ENCODE assay signal across 8 cellular contexts in genomic region chr11:123707606-123708205, GRCh38. TPM values are rescaled to one million over a fixed set of nuclear protein-coding genes. Genes with fewer than 3 reads are reported as not detected.
DNase-seq lines count a peak whose midpoint lies in the region; ATAC-seq, FAIRE-seq and TF ChIP-seq lines count a peak whose summit lies in the region.

No MANE protein-coding gene starts in this region.

- H3K9me2 ChIP-seq in SK-N-SH, result no peaks in the 10 kb centered on the region

- WGBS in SK-N-SH (ENCODE audit: low lambda C conversion rate), result 4% methylated on average over 8 of the region's 8 CpGs

- TF ChIP-seq POLR2A in gastrocnemius medialis (IDR thresholded peaks at IDR 0.05), result no peak

- peaks cover 0 to 2% of the 10 kb centered on the region in 2 experiments; a peak in 1 of 4 replicates for H3K4me1 ChIP-seq in SK-N-SH (ENCODE audit: control insufficient read depth in 1 of 2, insufficient read depth in 2 of 2, low read depth in 1 of 2, low read length in 1 of 2)
- no peaks in the 10 kb centered on the region for H3K4me1 ChIP-seq in left ventricle myocardium inferior
- H3K4me1 ChIP-seq in gastrocnemius medialis, result no peaks in the 10 kb centered on the region

- intact Hi-C loops in left ventricle myocardium inferior (cut with micrococcal nuclease) (loop anchor here (5.0 kb wide), 2 partner anchors 65 to 125 kb away; no protein-coding TSS in a partner anchor), gastrocnemius medialis (cut with DNase I; ENCODE audit: low total_unique reads) (loop anchor here (1.0 to 5.0 kb wide), 2 partner anchors 66 to 125 kb away; no protein-coding TSS in a partner anchor)

- H3K9me3 Mint-ChIP-seq in activated naive CD8-positive, alpha-beta T cell treated with anti-CD3 and anti-CD28 coated beads, Interleukin-2, amount 10 ng/mL, durations not matched to agents 7 days and 5 days, result no peaks in the 10 kb centered on the region

- no peaks in the 10 kb centered on the region for H3K36me3 Mint-ChIP-seq in activated naive CD8-positive, alpha-beta T cell treated with anti-CD3 and anti-CD28 coated beads, Interleukin-2, amount 10 ng/mL, durations not matched to agents 7 days and 5 days

- H3K9ac ChIP-seq in SK-N-SH, result no peak overlapping the region

- no peaks in the 10 kb centered on the region for H3K79me2 ChIP-seq in SK-N-SH (ENCODE audit: insufficient read depth)

- H3K4me2 ChIP-seq in SK-N-SH, result no peak overlapping the region

- no peak overlapping the region for H3K27ac Mint-ChIP-seq in activated naive CD8-positive, alpha-beta T cell treated with anti-CD3 and anti-CD28 coated beads, Interleukin-2, amount 10 ng/mL, durations not matched to agents 7 days and 5 days

- TF ChIP-seq RAD21 in SK-N-SH (IDR thresholded peaks at IDR 0.05; ENCODE audit: low read length), result peak; percentile 99

- H3K27me3 Mint-ChIP-seq in activated naive CD8-positive, alpha-beta T cell treated with anti-CD3 and anti-CD28 coated beads, Interleukin-2, amount 10 ng/mL, durations not matched to agents 7 days and 5 days, result peaks cover 17% of the 10 kb centered on the region

- no peak overlapping the region for H2AFZ ChIP-seq in SK-N-SH (ENCODE audit: low read depth)

- no peaks in the 10 kb centered on the region for H3K4me1 Mint-ChIP-seq in activated naive CD8-positive, alpha-beta T cell treated with anti-CD3 and anti-CD28 coated beads, Interleukin-2, amount 10 ng/mL, durations not matched to agents 7 days and 5 days

- CTCF ChIA-PET in SK-N-SH (lab: Yijun Ruan, JAX), result interaction anchor here (0.6 to 15.3 kb wide), 47 partner anchors 9 to 229 kb away, joined by 3 to 441 read pairs (median 9); partner anchors contain the start of gene SCN3B

- no peak for TF ChIP-seq EP300 in SK-N-SH (IDR thresholded peaks at IDR 0.05; ENCODE audit: borderline replicate concordance in 1 of 2, low read depth in 1 of 2, low read length in 1 of 2)

- H3K36me3 ChIP-seq in MG63 (no peaks in the 10 kb centered on the region), SK-N-SH (replicated peaks in 1 of 2; ENCODE audit: control insufficient read depth in 1 of 2, insufficient read depth in 2 of 2, low read length in 1 of 2) (no peaks in the 10 kb centered on the region), left ventricle myocardium inferior (no peaks in the 10 kb centered on the region), gastrocnemius medialis (no peaks in the 10 kb centered on the region)

- no peaks in the 10 kb centered on the region for H3F3A ChIP-seq in SK-N-SH (replicated peaks; ENCODE audit: insufficient read depth)

- POLR2A ChIA-PET in SK-N-SH (lab: Yijun Ruan, JAX), result interaction anchor here (1.3 to 2.7 kb wide), 2 partner anchors 54 to 55 kb away, joined by 4 to 12 read pairs; partner anchors contain the start of gene SCN3B
- POLR2A ChIA-PET in activated naive CD8-positive, alpha-beta T cell treated with anti-CD3 and anti-CD28 coated beads, Interleukin-2, amount 10 ng/mL, durations not matched to agents 7 days and 5 days (lab: Charles Lee), result no interaction called here

- H3K27me3 ChIP-seq in MG63 (peaks cover 6% of the 10 kb centered on the region; the same call in 1 of the 2 replicates), SK-N-SH (ENCODE audit: insufficient read depth) (peaks cover 5% of the 10 kb centered on the region; the same call in 1 of the 2 replicates), left ventricle myocardium inferior (ENCODE audit: low read depth) (peaks cover 18% of the 10 kb centered on the region), gastrocnemius medialis (no peaks in the 10 kb centered on the region)

- H3K4me3 ChIP-seq in MG63 (no peak overlapping the region), SK-N-SH (ENCODE audit: low read depth in 2 of 2, low read length in 1 of 2) (no peak overlapping the region), left ventricle myocardium inferior (no peak overlapping the region), gastrocnemius medialis (no peak overlapping the region)

- no peak overlapping the region for H3K27ac ChIP-seq in SK-N-SH (ENCODE audit: low read depth in 2 of 2, low read length in 1 of 2)
- no peak overlapping the region for H3K27ac ChIP-seq in left ventricle myocardium inferior (replicated peaks)
- H3K27ac ChIP-seq in gastrocnemius medialis, result no peak overlapping the region

- no peak overlapping the region for H3K4me3 Mint-ChIP-seq in activated naive CD8-positive, alpha-beta T cell treated with anti-CD3 and anti-CD28 coated beads, Interleukin-2, amount 10 ng/mL, durations not matched to agents 7 days and 5 days

- DNase-seq in MG63 (peak; percentile 37), SK-N-SH (peak; percentile 70), left ventricle myocardium inferior (peak; percentile 22), gastrocnemius medialis (peak; percentile 30 to 40)
- peak; percentile 41 for DNase-seq in activated naive CD8-positive, alpha-beta T cell treated with anti-CD3 and anti-CD28 coated beads, Interleukin-2, amount 10 ng/mL, durations not matched to agents 7 days and 5 days

- TF ChIP-seq CTCF in GM12872 (IDR thresholded peaks at IDR 0.05; ENCODE audit: insufficient read depth, low read depth, low read length) (peak; percentile 64), SK-N-SH (IDR thresholded peaks at IDR 0.05) (peak; percentile 91), left ventricle myocardium inferior (IDR thresholded peaks at IDR 0.05; ENCODE audit: borderline replicate concordance) (peak; percentile 82), gastrocnemius medialis (IDR thresholded peaks at IDR 0.05 in 4 of 5, conservative IDR thresholded peaks at IDR 0.05 in 1 of 5) (peak; percentile 60 to 79 (median 73))

- in situ Hi-C loops in gastrocnemius medialis (cut with MboI; ENCODE audit: low sequenced_read_pairs in 4 of 4), result loop anchor here (5.0 to 10.0 kb wide), 4 partner anchors 60 to 123 kb away; no protein-coding TSS in a partner anchor

- no peak for ATAC-seq in activated naive CD8-positive, alpha-beta T cell treated with anti-CD3 and anti-CD28 coated beads, Interleukin-2, amount 10 ng/mL, durations not matched to agents 7 days and 5 days (ENCODE audit: low read depth)
- ATAC-seq in gastrocnemius medialis (peak; percentile 77), HG03039 (IDR thresholded peaks at IDR 0.05; ENCODE audit: unreplicated experiment) (no peak)

- H3K9me3 ChIP-seq in MG63 (no peaks in the 10 kb centered on the region), SK-N-SH (no peaks in the 10 kb centered on the region), left ventricle myocardium inferior (replicated peaks) (peaks cover 3% of the 10 kb centered on the region), gastrocnemius medialis (no peaks in the 10 kb centered on the region)

- H4K20me1 ChIP-seq in SK-N-SH (ENCODE audit: insufficient read depth), result no peaks in the 10 kb centered on the region

- peak; percentile 94 for FAIRE-seq in A204.1 (lab: Jason Lieb, UNC)

TF ChIP-seq in SK-N-SH, 30 proteins besides CTCF, POLR2A, EP300 and RAD21:
- TF ChIP-seq SMC3 (IDR thresholded peaks at IDR 0.05; ENCODE audit: low read depth, low read length), result peak; percentile 98
- no peak for TF ChIP-seq PBX3 (IDR thresholded peaks at IDR 0.05)
- 0 out of 2 replicates have a peak, but pooled peaks have one; percentile 15 for TF ChIP-seq NRF1 (IDR thresholded peaks at IDR 0.05; ENCODE audit: low read depth, low read length)

RNA-seq across cellular contexts. Expression of gene ZNF202, which starts 33.8 kb away (rescaled TPM):
- total RNA-seq in MG63 (2014; rRNA removed; shearing (Covaris generic); ENCODE audit: low replicate concordance), result 10.0 and 21.2 TPM in 2 replicates
- 11.3 and 16.2 TPM in 2 replicates for polyA plus RNA-seq in SK-N-SH (2012; rRNA removed)
- polyA plus RNA-seq in SK-N-SH (2012; cell fraction: cytosol; rRNA removed), result 6.2 and 7.9 TPM in 2 replicates
- 29.2 and 47.9 TPM in 2 replicates for polyA plus RNA-seq in SK-N-SH (2012; cell fraction: nucleus; rRNA removed)
- total RNA-seq in activated naive CD8-positive, alpha-beta T cell treated with anti-CD3 and anti-CD28 coated beads, Interleukin-2, amount 10 ng/mL, durations not matched to agents 7 days and 5 days, result 10 to 100 TPM; 14.9 to 18.0 TPM
- 6.0 TPM for total RNA-seq in left ventricle myocardium inferior
- 10 to 100 TPM in 1 of 4 donors, 1 to 10 TPM in 3; 3.9 to 11.4 (median 5.3) TPM for total RNA-seq in gastrocnemius medialis

RNA-seq across cellular contexts. Expression of gene OR6X1, which starts 46.6 kb away (rescaled TPM):
- not detected in 2 replicates for total RNA-seq in MG63 (2014; rRNA removed; shearing (Covaris generic); ENCODE audit: low replicate concordance)
- polyA plus RNA-seq in SK-N-SH (2012; rRNA removed), result not detected in 2 replicates
- not detected in 2 replicates for polyA plus RNA-seq in SK-N-SH (2012; cell fraction: cytosol; rRNA removed)
- not detected in 2 replicates for polyA plus RNA-seq in SK-N-SH (2012; cell fraction: nucleus; rRNA removed)
- total RNA-seq in activated naive CD8-positive, alpha-beta T cell treated with anti-CD3 and anti-CD28 coated beads, Interleukin-2, amount 10 ng/mL, durations not matched to agents 7 days and 5 days, result not detected
- total RNA-seq in left ventricle myocardium inferior (not detected), gastrocnemius medialis (not detected)

RNA-seq across cellular contexts. Expression of gene SCN3B, which starts 53.3 kb away (rescaled TPM):
- not detected in 2 replicates for total RNA-seq in MG63 (2014; rRNA removed; shearing (Covaris generic); ENCODE audit: low replicate concordance)
- 0.23 and 0.44 TPM in 2 replicates for polyA plus RNA-seq in SK-N-SH (2012; rRNA removed)
- polyA plus RNA-seq in SK-N-SH (2012; cell fraction: cytosol; rRNA removed), result 0.32 and 0.58 TPM in 2 replicates
- polyA plus RNA-seq in SK-N-SH (2012; cell fraction: nucleus; rRNA removed), result 0.43 and 0.59 TPM in 2 replicates
- total RNA-seq in activated naive CD8-positive, alpha-beta T cell treated with anti-CD3 and anti-CD28 coated beads, Interleukin-2, amount 10 ng/mL, durations not matched to agents 7 days and 5 days, result not detected
- total RNA-seq in left ventricle myocardium inferior (1.9 TPM), gastrocnemius medialis (10 to 100 TPM in 1 of 4 donors, 1 to 10 TPM in 3; 3.0 to 10.5 (median 4.9) TPM)

Comparison
In these comparisons a context has a peak if more than half of its experiments do, and no peak if none do; other contexts are left out.
1. ATAC-seq: peak in gastrocnemius medialis (2 of 2); none in activated naive CD8-positive, alpha-beta T cell treated with anti-CD3 and anti-CD28 coated beads, Interleukin-2, amount 10 ng/mL, durations not matched to agents 7 days and 5 days (single experiment) and HG03039 (single experiment).
2. Peak in every context shown above with its lines, with median percentiles within 50 percentile points of each other: CTCF ChIP-seq and DNase-seq.